31 cellular contexts compared by ENCODE assay signal in genomic region chr20:17798601-17799000, GRCh38.
"Had no signal": no experiment of that assay in that cellular context is flagged by ENCODE, and none has a peak within 500 bp of the region (broad histone marks: within the 10 kb centered on the region; RNA-seq: fewer than 3 reads in every experiment).

No MANE protein-coding gene starts in this region.

- H3K4me1 ChIP-seq: colonic mucosa, foreskin keratinocyte had no signal

- H3K9me3 Mint-ChIP-seq: dendritic cell treated with granulocyte-macrophage colony-stimulating factor and Interleukin-4, amounts not matched to agents 40 ng/mL and 50 ng/mL, for 4 days had no signal

- H3K27me3 ChIP-seq: colonic mucosa, gastroesophageal sphincter, heart right ventricle, left lung, spleen, testis, tibial artery, upper lobe of right lung, uterus had no signal

- H3K4me3 Mint-ChIP-seq: central memory CD8-positive, alpha-beta T cell; dendritic cell treated with granulocyte-macrophage colony-stimulating factor and Interleukin-4, amounts not matched to agents 40 ng/mL and 50 ng/mL, for 4 days; endodermal cell; immature natural killer cell; naive thymus-derived CD8-positive, alpha-beta T cell; stimulated activated memory B cell treated with anti-CD40 and anti-IgM and Interleukin-4, amounts not matched to agents 10 μg/mL and 1 μg/mL and 100 μg/mL, for 72 hours had no signal

- H3K27ac Mint-ChIP-seq: dendritic cell treated with granulocyte-macrophage colony-stimulating factor and Interleukin-4, amounts not matched to agents 40 ng/mL and 50 ng/mL, for 4 days; endodermal cell; immature natural killer cell; stimulated activated memory B cell treated with anti-CD40 and anti-IgM and Interleukin-4, amounts not matched to agents 10 μg/mL and 1 μg/mL and 100 μg/mL, for 72 hours had no signal

- DNase-seq: colonic mucosa; effector CD8-positive, alpha-beta T cell; endodermal cell; foreskin keratinocyte; glutamatergic neuron; heart right ventricle; hippocampal formation; immature natural killer cell; islet precursor cell; left lung; mesendoderm; midbrain; naive thymus-derived CD8-positive, alpha-beta T cell; nucleus accumbens; right cardiac atrium; spleen; stimulated activated CD4-positive, alpha-beta T cell treated with anti-CD3 and anti-CD28 coated beads, Interleukin-4, amount 100 ng/mL, for 4 hours; stimulated activated naive CD8-positive, alpha-beta T cell treated with anti-CD3 and anti-CD28 coated beads, Interleukin-15, Interleukin-2, amounts not matched to agents 100 U/mL and 50 U/mL, for 24 hours; substantia nigra; testis; tibial artery; upper lobe of right lung; uterus had no signal

- H3K4me3 ChIP-seq: colonic mucosa, gastroesophageal sphincter, heart right ventricle, left lung, psoas muscle, skin epidermis, spleen, testis, tibial artery, upper lobe of right lung, uterus had no signal

- ATAC-seq: esophagus mucosa; foreskin keratinocyte; gastroesophageal sphincter; heart right ventricle; left lung; naive thymus-derived CD8-positive, alpha-beta T cell; psoas muscle; right cardiac atrium; stimulated activated memory B cell treated with anti-CD40 and anti-IgM and Interleukin-4, amounts not matched to agents 10 μg/mL and 1 μg/mL and 100 μg/mL, for 72 hours; stimulated activated naive CD8-positive, alpha-beta T cell treated with anti-CD3 and anti-CD28 coated beads, Interleukin-15, Interleukin-2, amounts not matched to agents 100 U/mL and 50 U/mL, for 24 hours; upper lobe of right lung had no signal

- H3K27ac ChIP-seq: colonic mucosa, epithelial cell of prostate, foreskin keratinocyte, gastroesophageal sphincter, heart right ventricle, left lung, psoas muscle, skin epidermis, spleen, testis, tibial artery, upper lobe of right lung, uterus had no signal

- H3K4me1 Mint-ChIP-seq: central memory CD8-positive, alpha-beta T cell; endodermal cell; immature natural killer cell; stimulated activated memory B cell treated with anti-CD40 and anti-IgM and Interleukin-4, amounts not matched to agents 10 μg/mL and 1 μg/mL and 100 μg/mL, for 72 hours had no signal

- H3K9me3 ChIP-seq: colonic mucosa, gastroesophageal sphincter, left lung, psoas muscle, testis, tibial artery, upper lobe of right lung, uterus had no signal

- H3K36me3 ChIP-seq: colonic mucosa, gastroesophageal sphincter, heart right ventricle, left lung, spleen, tibial artery, upper lobe of right lung, uterus had no signal
